11 cellular contexts compared by ENCODE assay signal in the genomic region with DNA sequence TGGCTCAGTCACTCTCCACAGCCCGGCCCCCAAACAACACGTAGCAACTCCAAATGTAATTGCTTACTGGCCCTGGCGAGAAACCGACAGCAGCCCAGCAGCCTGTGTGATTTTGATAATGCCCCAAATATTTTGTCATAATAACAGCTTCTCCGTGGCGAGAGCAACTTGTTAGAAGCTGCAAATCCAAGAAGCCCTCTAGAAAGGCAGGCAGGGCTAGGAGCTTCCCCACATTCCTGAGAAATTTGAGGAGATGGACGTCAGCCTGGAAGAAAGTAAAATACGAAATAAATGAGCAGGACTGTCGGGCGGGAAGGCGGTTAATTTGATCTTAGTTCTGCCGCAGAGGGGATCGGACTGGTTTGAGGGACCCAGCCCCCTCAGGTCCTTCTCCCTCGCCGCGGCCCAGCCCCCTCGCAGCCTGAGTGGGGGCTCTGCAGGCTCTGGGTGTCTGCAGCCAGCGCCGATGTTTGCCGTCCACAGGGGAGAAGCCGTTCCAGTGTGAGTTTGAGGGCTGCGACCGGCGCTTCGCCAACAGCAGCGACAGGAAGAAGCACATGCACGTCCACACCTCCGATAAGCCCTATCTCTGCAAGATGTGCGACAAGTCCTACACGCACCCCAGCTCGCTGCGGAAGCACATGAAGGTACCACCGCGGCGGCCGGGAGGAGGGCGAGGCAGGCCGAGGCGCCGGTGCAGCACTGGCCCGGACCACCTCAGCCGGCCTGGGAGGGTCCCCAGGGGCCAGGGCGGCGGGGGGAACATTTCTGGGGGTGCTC. TPM values are rescaled to one million over a fixed set of nuclear protein-coding genes. Genes with fewer than 3 reads are reported as not detected.
DNase-seq lines count a peak whose midpoint lies in the region; ATAC-seq and TF ChIP-seq lines count a peak whose summit lies in the region.
"Had no signal": no experiment of that assay in that cellular context is flagged by ENCODE, and none has a peak within 500 bp of the region (broad histone marks: within the 10 kb centered on the region; RNA-seq: fewer than 3 reads in every experiment).

No MANE protein-coding gene starts in this region.

- DNase-seq in COLO668 (lab: John Stamatoyannopoulos, UW; ENCODE audit: unreplicated experiment) (peak; percentile 75), HEK293T (ENCODE audit: extremely low spot score) (no peak), Right ventricle myocardium superior (no peak), NCI-H2029 treated with DMSO at 0.1 percent for 48 hours (lab: John Stamatoyannopoulos, UW) (no peak), upper lobe of left lung (no peak), GM10248 (ENCODE audit: extremely low spot score) (no peak)
- no peak for DNase-seq in activated T-cell treated with anti-CD3 and anti-CD28 coated beads, Interleukin-2, amount 50 U/mL, for 72 hours

- H3K4me1 ChIP-seq in iPS-20b (ENCODE audit: insufficient read depth, low read length) (peaks cover 25% of the 10 kb centered on the region; the same call in 1 of the 2 replicates), upper lobe of left lung (peaks cover 28 to 56% (median 32%) of the 10 kb centered on the region in 4 donors)

- H3K27ac Mint-ChIP-seq in activated T-cell treated with anti-CD3 and anti-CD28 coated beads, Interleukin-2, amount 50 U/mL, for 72 hours: peak overlapping the region; percentile 65
- H3K27ac Mint-ChIP-seq: activated T-helper 2 cell treated with anti-CD3 and anti-CD28 coated beads, Interferon-gamma antibody, Interleukin-2, Interleukin-4, amounts not matched to agents 10 μg/mL and 5 μg/mL and 100 μg/mL, durations not matched to agents 14 hours and 24 hours and 36 hours had no signal

- H3K27me3 ChIP-seq in iPS-20b (ENCODE audit: insufficient read depth, low read length) (peaks cover 62% of the 10 kb centered on the region), upper lobe of left lung (peaks cover 1 to 96% (median 75%) of the 10 kb centered on the region in 4 donors)

- 12 to 14% methylated on average over 23 to 39 of the region's 44 CpGs for WGBS in upper lobe of left lung, 2 donors

- TF ChIP-seq EP300 in upper lobe of left lung (IDR thresholded peaks at IDR 0.05): no peak

- intact Hi-C loops in Right ventricle myocardium superior (cut with DNase I): no loop called here

- H3K36me3 ChIP-seq in iPS-20b (ENCODE audit: insufficient read depth, low read depth, low read length): peaks cover 46% of the 10 kb centered on the region
- no peaks in the 10 kb centered on the region for H3K36me3 ChIP-seq in upper lobe of left lung
- H3K36me3 ChIP-seq: vagina had no signal

- H3K36me3 Mint-ChIP-seq in activated T-cell treated with anti-CD3 and anti-CD28 coated beads, Interleukin-2, amount 50 U/mL, for 72 hours (ENCODE audit: insufficient read depth in 2 of 2): peaks cover 2 to 6% of the 10 kb centered on the region in 2 donors

- H3K4me3 ChIP-seq in iPS-20b (ENCODE audit: low read length) (peak overlapping the region; percentile 97), upper lobe of left lung (no peak overlapping the region)
- H3K4me3 ChIP-seq: GM23248, vagina had no signal

- H3K27ac ChIP-seq in iPS-20b (ENCODE audit: low read length): peak overlapping the region; percentile 27
- H3K27ac ChIP-seq in upper lobe of left lung: no peak overlapping the region
- H3K27ac ChIP-seq: GM23248, vagina had no signal

- no peaks in the 10 kb centered on the region for H3K9me3 Mint-ChIP-seq in activated T-cell treated with anti-CD3 and anti-CD28 coated beads, Interleukin-2, amount 50 U/mL, for 72 hours

- POLR2A ChIA-PET in HEK293T (lab: Yijun Ruan, JAX) (interaction anchor here (0.6 to 4.4 kb wide), 5 partner anchors 7 to 18 kb away, joined by 3 to 31 read pairs (median 4); a partner anchor contains a TSS), GM10248 (lab: Yijun Ruan, JAX) (no interaction called here)

- peak overlapping the region in 1 of 2 donors; percentile 52 for H3K4me3 Mint-ChIP-seq in activated T-cell treated with anti-CD3 and anti-CD28 coated beads, Interleukin-2, amount 50 U/mL, for 72 hours

- peaks cover 14% of the 10 kb centered on the region for H3K4me1 Mint-ChIP-seq in activated T-cell treated with anti-CD3 and anti-CD28 coated beads, Interleukin-2, amount 50 U/mL, for 72 hours (ENCODE audit: low read depth)

- CTCF ChIA-PET in HEK293T (lab: Yijun Ruan, JAX) (interaction anchor here (0.5 kb wide), 1 partner anchor 274 kb away, joined by 5 read pairs; no protein-coding TSS in a partner anchor), GM10248 (lab: Yijun Ruan, JAX) (no interaction called here)

- TF ChIP-seq CTCF in upper lobe of left lung (IDR thresholded peaks at IDR 0.05): no peak
- no peak for TF ChIP-seq CTCF in GM10248 (IDR thresholded peaks at IDR 0.05; ENCODE audit: control extremely low read depth, extremely low read depth, low read depth, missing control alignments)

- H3K27me3 Mint-ChIP-seq in activated T-cell treated with anti-CD3 and anti-CD28 coated beads, Interleukin-2, amount 50 U/mL, for 72 hours (ENCODE audit: low read depth): peaks cover 61% of the 10 kb centered on the region

- peak overlapping the region; percentile 98 for H3K9ac ChIP-seq in iPS-20b (ENCODE audit: low read depth, low read length)
- H3K9ac ChIP-seq: GM23248 had no signal

- no peaks in the 10 kb centered on the region; the same call in 1 of the 2 replicates for H3K9me3 ChIP-seq in iPS-20b (ENCODE audit: insufficient read depth, low read depth, low read length)
- peaks cover 0 to 3% (median 0%) of the 10 kb centered on the region in 4 donors for H3K9me3 ChIP-seq in upper lobe of left lung
- H3K9me3 ChIP-seq: vagina had no signal

- no peak for TF ChIP-seq POLR2A in upper lobe of left lung (IDR thresholded peaks at IDR 0.05)

- ATAC-seq in activated T-cell treated with anti-CD3 and anti-CD28 coated beads, Interleukin-2, amount 50 U/mL, for 72 hours (replicated peaks in 1 of 2): no peak
- ATAC-seq in Right ventricle myocardium superior (ENCODE audit: poor library complexity) (no peak), upper lobe of left lung (ENCODE audit: low FRiP score in 2 of 2) (no peak)

TF ChIP-seq in HEK293T, 16 proteins besides CTCF, POLR2A, EP300 and RAD21:
- TF ChIP-seq CTBP1 (IDR thresholded peaks at IDR 0.05; ENCODE audit: borderline replicate concordance): no peak; the same call in 1 of the 2 replicates
- TF ChIP-seq L3MBTL2 (conservative IDR thresholded peaks at IDR 0.05): peak; percentile 61

RNA-seq across cellular contexts. Expression of a gene that starts 3.1 kb away (rescaled TPM):
- under 1 TPM in 1 of 2 donors, not detected in 1; 0.25 TPM for total RNA-seq in activated T-cell treated with anti-CD3 and anti-CD28 coated beads, Interleukin-2, amount 50 U/mL, for 72 hours
- total RNA-seq in Right ventricle myocardium superior (not detected), upper lobe of left lung (under 1 TPM in 2 of 6 donors, not detected in 4; 0.69 to 0.84 TPM)
- total RNA-seq: activated T-helper 2 cell treated with anti-CD3 and anti-CD28 coated beads, Interferon-gamma antibody, Interleukin-2, Interleukin-4, amounts not matched to agents 10 μg/mL and 5 μg/mL and 100 μg/mL, durations not matched to agents 14 hours and 24 hours and 36 hours; GM23248; vagina had no signal

RNA-seq across cellular contexts. Expression of a gene that starts 13.1 kb away (rescaled TPM):
- not detected for total RNA-seq in activated T-cell treated with anti-CD3 and anti-CD28 coated beads, Interleukin-2, amount 50 U/mL, for 72 hours
- total RNA-seq in Right ventricle myocardium superior (not detected), upper lobe of left lung (under 1 TPM in 1 of 6 donors, not detected in 5; 0.07 TPM)
- total RNA-seq: activated T-helper 2 cell treated with anti-CD3 and anti-CD28 coated beads, Interferon-gamma antibody, Interleukin-2, Interleukin-4, amounts not matched to agents 10 μg/mL and 5 μg/mL and 100 μg/mL, durations not matched to agents 14 hours and 24 hours and 36 hours; GM23248; vagina had no signal
